1 cellular context compared by ENCODE assay signal in genomic region chr2:9608491-9608890, GRCh38.
TF ChIP-seq lines count a peak whose summit lies in the region.

No MANE protein-coding gene starts in this region.

TF ChIP-seq in HepG2, 621 proteins besides CTCF, POLR2A, EP300 and RAD21:
- 0 out of 2 replicates have a peak, but pooled peaks have one; percentile 21 for TF ChIP-seq ZBTB33 (CRISPR knock-in tag; IDR thresholded peaks at IDR 0.05)
- TF ChIP-seq RBM22 (optimal IDR thresholded peaks at IDR 0.05; ENCODE audit: low read length): peak; percentile 40
